ENCODE assay signal across 1 cellular context in the genomic region with DNA sequence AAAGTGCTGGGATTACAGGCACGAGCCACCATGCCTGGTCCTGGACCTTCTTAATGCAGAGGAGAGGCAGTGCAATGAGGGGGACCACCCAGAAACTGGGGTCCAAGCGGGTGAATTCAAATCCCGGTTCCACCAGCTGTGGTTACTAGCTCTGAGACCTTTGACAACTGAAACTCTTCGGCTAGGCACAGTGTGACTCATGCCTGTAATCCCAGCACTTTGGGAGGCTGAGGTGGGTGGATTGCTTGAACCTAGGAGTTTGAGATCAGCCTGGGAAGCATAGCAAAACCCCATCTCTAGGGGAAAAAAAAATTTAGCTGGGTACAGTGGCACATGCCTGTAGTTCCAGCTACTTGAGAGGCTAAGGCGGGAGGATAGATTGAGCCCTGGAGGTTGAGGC.
TF ChIP-seq lines count a peak whose summit lies in the region.

No MANE protein-coding gene starts in this region.

TF ChIP-seq in GM23338, 12 proteins besides CTCF, POLR2A, EP300 and RAD21 (continued from another document):
- TF ChIP-seq ZNF114 (CRISPR knock-in tag; IDR thresholded peaks at IDR 0.05) (no peak), POLR2AphosphoS5 (IDR thresholded peaks at IDR 0.05; ENCODE audit: low read depth) (no peak), JUNB (IDR thresholded peaks at IDR 0.05; ENCODE audit: unreplicated experiment) (no peak), CREB1 (CRISPR knock-in tag; IDR thresholded peaks at IDR 0.05; ENCODE audit: low read depth) (no peak), NANOG (IDR thresholded peaks at IDR 0.05; ENCODE audit: borderline replicate concordance) (no peak), EZH2phosphoT487 (IDR thresholded peaks at IDR 0.05; ENCODE audit: unreplicated experiment) (no peak), EZH2 (IDR thresholded peaks at IDR 0.05; ENCODE audit: low read depth, unreplicated experiment) (no peak)
- TF ChIP-seq, protein P1, sequence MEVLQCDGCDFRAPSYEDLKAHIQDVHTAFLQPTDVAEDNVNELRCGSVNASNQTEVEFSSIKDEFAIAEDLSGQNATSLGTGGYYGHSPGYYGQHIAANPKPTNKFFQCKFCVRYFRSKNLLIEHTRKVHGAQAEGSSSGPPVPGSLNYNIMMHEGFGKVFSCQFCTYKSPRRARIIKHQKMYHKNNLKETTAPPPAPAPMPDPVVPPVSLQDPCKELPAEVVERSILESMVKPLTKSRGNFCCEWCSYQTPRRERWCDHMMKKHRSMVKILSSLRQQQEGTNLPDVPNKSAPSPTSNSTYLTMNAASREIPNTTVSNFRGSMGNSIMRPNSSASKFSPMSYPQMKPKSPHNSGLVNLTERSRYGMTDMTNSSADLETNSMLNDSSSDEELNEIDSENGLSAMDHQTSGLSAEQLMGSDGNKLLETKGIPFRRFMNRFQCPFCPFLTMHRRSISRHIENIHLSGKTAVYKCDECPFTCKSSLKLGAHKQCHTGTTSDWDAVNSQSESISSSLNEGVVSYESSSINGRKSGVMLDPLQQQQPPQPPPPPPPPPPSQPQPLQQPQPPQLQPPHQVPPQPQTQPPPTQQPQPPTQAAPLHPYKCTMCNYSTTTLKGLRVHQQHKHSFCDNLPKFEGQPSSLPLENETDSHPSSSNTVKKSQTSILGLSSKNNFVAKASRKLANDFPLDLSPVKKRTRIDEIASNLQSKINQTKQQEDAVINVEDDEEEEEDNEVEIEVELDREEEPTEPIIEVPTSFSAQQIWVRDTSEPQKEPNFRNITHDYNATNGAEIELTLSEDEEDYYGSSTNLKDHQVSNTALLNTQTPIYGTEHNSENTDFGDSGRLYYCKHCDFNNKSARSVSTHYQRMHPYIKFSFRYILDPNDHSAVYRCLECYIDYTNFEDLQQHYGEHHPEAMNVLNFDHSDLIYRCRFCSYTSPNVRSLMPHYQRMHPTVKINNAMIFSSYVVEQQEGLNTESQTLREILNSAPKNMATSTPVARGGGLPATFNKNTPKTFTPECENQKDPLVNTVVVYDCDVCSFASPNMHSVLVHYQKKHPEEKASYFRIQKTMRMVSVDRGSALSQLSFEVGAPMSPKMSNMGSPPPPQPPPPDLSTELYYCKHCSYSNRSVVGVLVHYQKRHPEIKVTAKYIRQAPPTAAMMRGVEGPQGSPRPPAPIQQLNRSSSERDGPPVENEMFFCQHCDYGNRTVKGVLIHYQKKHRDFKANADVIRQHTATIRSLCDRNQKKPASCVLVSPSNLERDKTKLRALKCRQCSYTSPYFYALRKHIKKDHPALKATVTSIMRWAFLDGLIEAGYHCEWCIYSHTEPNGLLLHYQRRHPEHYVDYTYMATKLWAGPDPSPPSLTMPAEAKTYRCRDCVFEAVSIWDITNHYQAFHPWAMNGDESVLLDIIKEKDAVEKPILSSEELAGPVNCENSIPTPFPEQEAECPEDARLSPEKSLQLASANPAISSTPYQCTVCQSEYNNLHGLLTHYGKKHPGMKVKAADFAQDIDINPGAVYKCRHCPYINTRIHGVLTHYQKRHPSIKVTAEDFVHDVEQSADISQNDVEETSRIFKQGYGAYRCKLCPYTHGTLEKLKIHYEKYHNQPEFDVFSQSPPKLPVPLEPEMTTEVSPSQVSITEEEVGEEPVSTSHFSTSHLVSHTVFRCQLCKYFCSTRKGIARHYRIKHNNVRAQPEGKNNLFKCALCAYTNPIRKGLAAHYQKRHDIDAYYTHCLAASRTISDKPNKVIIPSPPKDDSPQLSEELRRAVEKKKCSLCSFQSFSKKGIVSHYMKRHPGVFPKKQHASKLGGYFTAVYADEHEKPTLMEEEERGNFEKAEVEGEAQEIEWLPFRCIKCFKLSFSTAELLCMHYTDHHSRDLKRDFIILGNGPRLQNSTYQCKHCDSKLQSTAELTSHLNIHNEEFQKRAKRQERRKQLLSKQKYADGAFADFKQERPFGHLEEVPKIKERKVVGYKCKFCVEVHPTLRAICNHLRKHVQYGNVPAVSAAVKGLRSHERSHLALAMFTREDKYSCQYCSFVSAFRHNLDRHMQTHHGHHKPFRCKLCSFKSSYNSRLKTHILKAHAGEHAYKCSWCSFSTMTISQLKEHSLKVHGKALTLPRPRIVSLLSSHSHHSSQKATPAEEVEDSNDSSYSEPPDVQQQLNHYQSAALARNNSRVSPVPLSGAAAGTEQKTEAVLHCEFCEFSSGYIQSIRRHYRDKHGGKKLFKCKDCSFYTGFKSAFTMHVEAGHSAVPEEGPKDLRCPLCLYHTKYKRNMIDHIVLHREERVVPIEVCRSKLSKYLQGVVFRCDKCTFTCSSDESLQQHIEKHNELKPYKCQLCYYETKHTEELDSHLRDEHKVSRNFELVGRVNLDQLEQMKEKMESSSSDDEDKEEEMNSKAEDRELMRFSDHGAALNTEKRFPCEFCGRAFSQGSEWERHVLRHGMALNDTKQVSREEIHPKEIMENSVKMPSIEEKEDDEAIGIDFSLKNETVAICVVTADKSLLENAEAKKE (CRISPR knock-in tag; IDR thresholded peaks at IDR 0.05), result no peak
- TF ChIP-seq, protein P2, sequence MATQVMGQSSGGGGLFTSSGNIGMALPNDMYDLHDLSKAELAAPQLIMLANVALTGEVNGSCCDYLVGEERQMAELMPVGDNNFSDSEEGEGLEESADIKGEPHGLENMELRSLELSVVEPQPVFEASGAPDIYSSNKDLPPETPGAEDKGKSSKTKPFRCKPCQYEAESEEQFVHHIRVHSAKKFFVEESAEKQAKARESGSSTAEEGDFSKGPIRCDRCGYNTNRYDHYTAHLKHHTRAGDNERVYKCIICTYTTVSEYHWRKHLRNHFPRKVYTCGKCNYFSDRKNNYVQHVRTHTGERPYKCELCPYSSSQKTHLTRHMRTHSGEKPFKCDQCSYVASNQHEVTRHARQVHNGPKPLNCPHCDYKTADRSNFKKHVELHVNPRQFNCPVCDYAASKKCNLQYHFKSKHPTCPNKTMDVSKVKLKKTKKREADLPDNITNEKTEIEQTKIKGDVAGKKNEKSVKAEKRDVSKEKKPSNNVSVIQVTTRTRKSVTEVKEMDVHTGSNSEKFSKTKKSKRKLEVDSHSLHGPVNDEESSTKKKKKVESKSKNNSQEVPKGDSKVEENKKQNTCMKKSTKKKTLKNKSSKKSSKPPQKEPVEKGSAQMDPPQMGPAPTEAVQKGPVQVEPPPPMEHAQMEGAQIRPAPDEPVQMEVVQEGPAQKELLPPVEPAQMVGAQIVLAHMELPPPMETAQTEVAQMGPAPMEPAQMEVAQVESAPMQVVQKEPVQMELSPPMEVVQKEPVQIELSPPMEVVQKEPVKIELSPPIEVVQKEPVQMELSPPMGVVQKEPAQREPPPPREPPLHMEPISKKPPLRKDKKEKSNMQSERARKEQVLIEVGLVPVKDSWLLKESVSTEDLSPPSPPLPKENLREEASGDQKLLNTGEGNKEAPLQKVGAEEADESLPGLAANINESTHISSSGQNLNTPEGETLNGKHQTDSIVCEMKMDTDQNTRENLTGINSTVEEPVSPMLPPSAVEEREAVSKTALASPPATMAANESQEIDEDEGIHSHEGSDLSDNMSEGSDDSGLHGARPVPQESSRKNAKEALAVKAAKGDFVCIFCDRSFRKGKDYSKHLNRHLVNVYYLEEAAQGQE (IDR thresholded peaks at IDR 0.05; ENCODE audit: unreplicated experiment), result no peak
- TF ChIP-seq, protein P3, sequence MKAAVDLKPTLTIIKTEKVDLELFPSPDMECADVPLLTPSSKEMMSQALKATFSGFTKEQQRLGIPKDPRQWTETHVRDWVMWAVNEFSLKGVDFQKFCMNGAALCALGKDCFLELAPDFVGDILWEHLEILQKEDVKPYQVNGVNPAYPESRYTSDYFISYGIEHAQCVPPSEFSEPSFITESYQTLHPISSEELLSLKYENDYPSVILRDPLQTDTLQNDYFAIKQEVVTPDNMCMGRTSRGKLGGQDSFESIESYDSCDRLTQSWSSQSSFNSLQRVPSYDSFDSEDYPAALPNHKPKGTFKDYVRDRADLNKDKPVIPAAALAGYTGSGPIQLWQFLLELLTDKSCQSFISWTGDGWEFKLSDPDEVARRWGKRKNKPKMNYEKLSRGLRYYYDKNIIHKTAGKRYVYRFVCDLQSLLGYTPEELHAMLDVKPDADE (IDR thresholded peaks at IDR 0.05), result no peak
